Comparison of ENCODE assay signal across 20 cellular contexts in the genomic region with DNA sequence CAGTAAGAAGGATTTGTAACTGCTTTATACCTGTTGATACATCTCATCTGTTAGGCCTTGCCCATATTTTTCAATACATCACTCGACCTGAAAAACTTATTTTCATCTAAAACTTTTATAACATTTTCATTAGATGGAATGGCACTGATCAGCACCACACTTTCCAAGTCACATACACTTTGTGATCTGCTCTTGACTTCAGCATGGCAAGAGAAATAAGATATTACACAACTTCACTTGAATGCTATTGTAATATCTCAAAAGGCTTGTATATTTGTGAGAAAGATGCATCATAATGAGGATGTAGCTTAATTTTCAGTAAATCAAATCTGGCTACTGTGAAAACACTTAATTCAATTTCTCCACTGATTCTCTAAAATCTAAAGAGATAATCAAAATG.
"Had no signal": no experiment of that assay in that cellular context is flagged by ENCODE, and none has a peak within 500 bp of the region (broad histone marks: within the 10 kb centered on the region; RNA-seq: fewer than 3 reads in every experiment).

No MANE protein-coding gene starts in this region.

- ATAC-seq: left cardiac atrium, lower lobe of right lung, natural killer cell had no signal

- H3K27me3 Mint-ChIP-seq: memory B cell had no signal

- H3K9me3 Mint-ChIP-seq: memory B cell, natural killer cell had no signal

- H3K27ac ChIP-seq: dorsolateral prefrontal cortex, hepatocyte, left ventricle myocardium inferior, lower lobe of right lung, ovary, right atrium auricular region had no signal

- H3K4me1 ChIP-seq: lower lobe of right lung, right atrium auricular region had no signal

- H3K4me3 Mint-ChIP-seq: memory B cell, mesothelial cell of epicardium, natural killer cell, neural crest cell had no signal

- H3K27me3 ChIP-seq: dorsolateral prefrontal cortex, hepatocyte, ovary, right atrium auricular region had no signal

- H3K4me2 ChIP-seq: hepatocyte, smooth muscle cell had no signal

- FAIRE-seq: kidney had no signal

- H2AFZ ChIP-seq: hepatocyte had no signal

- H3K4me3 ChIP-seq: dorsolateral prefrontal cortex, hepatocyte, left ventricle myocardium inferior, lower lobe of right lung, ovary, right atrium auricular region, smooth muscle cell had no signal

- H3K4me1 Mint-ChIP-seq: memory B cell, neural crest cell had no signal

- H3K9me3 ChIP-seq: lower lobe of right lung, ovary had no signal

- H3K27ac Mint-ChIP-seq: memory B cell, mesothelial cell of epicardium, natural killer cell had no signal

- DNase-seq: dorsolateral prefrontal cortex; effector CD8-positive, alpha-beta T cell; foreskin melanocyte; head of caudate nucleus; kidney; left cardiac atrium; left ventricle myocardium inferior; lower lobe of right lung; natural killer cell; nucleus accumbens; ovary; stimulated activated CD4-positive, alpha-beta T cell treated with anti-CD3 and anti-CD28 coated beads, Interleukin-2, amount 100 ng/mL, for 48 hours; stimulated activated naive CD4-positive, alpha-beta T cell treated with Interleukin-2 at 50 U/mL for 16 hours; trophoblast cell had no signal

- H3K79me2 ChIP-seq: hepatocyte had no signal

- H3K36me3 ChIP-seq: left ventricle myocardium inferior, lower lobe of right lung, ovary, right atrium auricular region had no signal
